10 cellular contexts compared by ENCODE assay signal in the genomic region with DNA sequence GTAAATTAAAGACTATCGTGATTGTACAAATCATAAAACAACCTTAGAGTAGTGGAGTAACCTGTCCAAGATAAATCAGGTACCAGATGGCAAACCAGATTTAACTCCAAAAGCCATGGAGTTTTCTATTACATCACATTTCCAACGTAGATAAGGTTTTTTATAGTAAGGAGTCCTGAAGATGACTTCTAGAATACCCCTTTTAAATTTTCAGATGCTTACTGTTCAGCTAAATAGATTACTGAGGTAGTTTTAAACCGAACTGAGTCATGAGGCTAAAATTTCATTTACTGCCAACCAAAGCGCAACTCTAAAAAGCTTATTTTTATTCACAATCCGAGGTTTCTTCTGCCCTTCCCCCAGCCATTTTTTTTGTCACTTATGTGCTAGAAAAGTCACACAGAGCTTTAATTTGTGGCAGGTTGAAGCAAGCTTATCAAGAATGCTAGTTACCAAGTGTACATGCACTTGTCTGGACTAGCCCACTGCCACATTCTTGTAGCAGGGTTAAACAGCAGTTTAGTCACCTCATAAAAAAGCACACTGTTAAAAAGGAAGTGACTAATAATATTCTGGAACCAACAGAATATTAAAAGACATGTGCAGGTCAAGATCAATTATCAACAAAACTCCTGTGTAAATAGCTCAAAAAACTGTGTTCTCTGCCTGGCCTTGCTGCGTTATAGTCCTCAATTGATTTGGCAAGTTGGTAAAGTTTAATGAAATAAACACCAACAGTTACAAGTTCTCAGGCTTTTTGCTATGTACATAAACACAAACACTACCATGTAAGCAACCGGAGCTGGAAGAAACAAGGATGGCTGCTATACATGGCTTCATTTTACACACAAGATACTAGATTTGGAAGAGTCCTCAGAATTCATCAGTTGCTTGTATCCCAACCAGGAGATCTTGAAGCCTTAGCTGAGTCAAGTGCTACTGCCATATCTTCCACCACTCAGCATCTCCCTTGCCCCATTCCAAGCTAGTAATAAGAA.
DNase-seq lines count a peak whose midpoint lies in the region; ATAC-seq and TF ChIP-seq lines count a peak whose summit lies in the region.
"Had no signal": no experiment of that assay in that cellular context is flagged by ENCODE, and none has a peak within 500 bp of the region (broad histone marks: within the 10 kb centered on the region; RNA-seq: fewer than 3 reads in every experiment).

No MANE protein-coding gene starts in this region.

- H3K4me1 Mint-ChIP-seq in chondrocyte (ENCODE audit: low read depth): peaks cover 18% of the 10 kb centered on the region
- H3K4me1 Mint-ChIP-seq in stimulated activated effector memory CD8-positive, alpha-beta T cell treated with anti-CD3 and anti-CD28 coated beads, Interleukin-12 subunit alpha, Interleukin-12 subunit beta, amount 100 ng/mL, for 72 hours: no peaks in the 10 kb centered on the region

- 90 to 94% (median 91%) methylated on average over 7 of the region's 7 CpGs for whole genome bisulfite sequencing in spleen, 5 donors

- DNase-seq in NCI-H146 (lab: John Stamatoyannopoulos, UW) (peak; percentile 65), chondrocyte (ENCODE audit: low spot score) (no peak), CD1c-positive myeloid dendritic cell (ENCODE audit: extremely low spot score) (no peak), spleen (no peak), NCI-H524 treated with DMSO at 0.1 percent for 48 hours (lab: John Stamatoyannopoulos, UW) (no peak), GM19240 (ENCODE audit: insufficient read length, low spot score) (no peak)
- no peak for DNase-seq in stimulated activated effector memory CD8-positive, alpha-beta T cell treated with anti-CD3 and anti-CD28 coated beads, Interleukin-12 subunit alpha, Interleukin-12 subunit beta, amount 100 ng/mL, for 72 hours (ENCODE audit: low spot score in 2 of 2)
- DNase-seq: small intestine had no signal

- peak overlapping the region; percentile 8 for H3K27ac Mint-ChIP-seq in chondrocyte (ENCODE audit: unreplicated experiment)
- H3K27ac Mint-ChIP-seq in stimulated activated effector memory CD8-positive, alpha-beta T cell treated with anti-CD3 and anti-CD28 coated beads, Interleukin-12 subunit alpha, Interleukin-12 subunit beta, amount 100 ng/mL, for 72 hours: peak overlapping the region; percentile 36

- H3K9me3 Mint-ChIP-seq in chondrocyte (ENCODE audit: low read depth): no peaks in the 10 kb centered on the region
- no peaks in the 10 kb centered on the region for H3K9me3 Mint-ChIP-seq in stimulated activated effector memory CD8-positive, alpha-beta T cell treated with anti-CD3 and anti-CD28 coated beads, Interleukin-12 subunit alpha, Interleukin-12 subunit beta, amount 100 ng/mL, for 72 hours

- no peaks in the 10 kb centered on the region for H3K4me1 ChIP-seq in spleen

- ATAC-seq in GM18867 (IDR thresholded peaks at IDR 0.05; ENCODE audit: unreplicated experiment): peak; percentile 60
- no peak for ATAC-seq in stimulated activated effector memory CD8-positive, alpha-beta T cell treated with anti-CD3 and anti-CD28 coated beads, Interleukin-12 subunit alpha, Interleukin-12 subunit beta, amount 100 ng/mL, for 72 hours

- intact Hi-C loops in spleen (cut with DNase I; ENCODE audit: low total_unique reads): no loop called here

- no peaks in the 10 kb centered on the region for H3K9me3 ChIP-seq in spleen

- H3K27ac ChIP-seq in spleen: no peak overlapping the region
- H3K27ac ChIP-seq: SK-N-MC had no signal

- no peak overlapping the region for H3K4me3 Mint-ChIP-seq in chondrocyte (ENCODE audit: unreplicated experiment)
- no peak overlapping the region for H3K4me3 Mint-ChIP-seq in stimulated activated effector memory CD8-positive, alpha-beta T cell treated with anti-CD3 and anti-CD28 coated beads, Interleukin-12 subunit alpha, Interleukin-12 subunit beta, amount 100 ng/mL, for 72 hours

- H3K27me3 ChIP-seq in spleen (replicated peaks in 1 of 7): no peaks in the 10 kb centered on the region

- no peak for TF ChIP-seq POLR2A in spleen (IDR thresholded peaks at IDR 0.05)

- H3K36me3 ChIP-seq in spleen: no peaks in the 10 kb centered on the region

- H3K36me3 Mint-ChIP-seq in chondrocyte (ENCODE audit: low read depth): no peaks in the 10 kb centered on the region
- H3K36me3 Mint-ChIP-seq in stimulated activated effector memory CD8-positive, alpha-beta T cell treated with anti-CD3 and anti-CD28 coated beads, Interleukin-12 subunit alpha, Interleukin-12 subunit beta, amount 100 ng/mL, for 72 hours: no peaks in the 10 kb centered on the region

- TF ChIP-seq CTCF in chondrocyte (IDR thresholded peaks at IDR 0.05): no peak
- no peak for TF ChIP-seq CTCF in spleen (IDR thresholded peaks at IDR 0.05 in 8 of 11, conservative IDR thresholded peaks at IDR 0.05 in 3 of 11)

- H3K27me3 Mint-ChIP-seq in chondrocyte (ENCODE audit: low read depth): no peaks in the 10 kb centered on the region

- H3K4me3 ChIP-seq in spleen: no peak overlapping the region
- H3K4me3 ChIP-seq: SK-N-MC had no signal
